Comparison of ENCODE assay signal across 22 cellular contexts in genomic region chr4:124035364-124036036, GRCh38.
"Had no signal": no experiment of that assay in that cellular context is flagged by ENCODE, and none has a peak within 500 bp of the region (broad histone marks: within the 10 kb centered on the region; RNA-seq: fewer than 3 reads in every experiment).

No MANE protein-coding gene starts in this region.

- FAIRE-seq: islet of Langerhans had no signal

- H3K4me1 Mint-ChIP-seq: activated CD4-positive, alpha-beta memory T cell treated with anti-CD3 and anti-CD28 coated beads, Interleukin-2, amount 10 ng/mL, durations not matched to agents 7 days and 5 days; WTC11 had no signal

- H3K27me3 ChIP-seq: body of pancreas, colonic mucosa, foreskin keratinocyte, neutrophil had no signal

- H3K4me1 ChIP-seq: body of pancreas, colonic mucosa, foreskin keratinocyte had no signal

- H3K36me3 ChIP-seq: colonic mucosa, neutrophil had no signal

- H3K27ac ChIP-seq: body of pancreas, colonic mucosa, foreskin keratinocyte, neutrophil had no signal

- H3K9me3 ChIP-seq: body of pancreas, colonic mucosa, neutrophil had no signal

- H3K27ac Mint-ChIP-seq: activated CD4-positive, alpha-beta memory T cell treated with anti-CD3 and anti-CD28 coated beads, Interleukin-2, amount 10 ng/mL, durations not matched to agents 7 days and 5 days; activated naive CD4-positive, alpha-beta T cell treated with anti-CD3 and anti-CD28 coated beads, Interleukin-2, amount 50 U/mL, for 72 hours; naive thymus-derived CD8-positive, alpha-beta T cell; progenitor cell of endocrine pancreas; type B pancreatic cell; WTC11 had no signal

- H3K4me3 ChIP-seq: body of pancreas, colonic mucosa had no signal

- H3K9me3 Mint-ChIP-seq: type B pancreatic cell had no signal

- H3K36me3 Mint-ChIP-seq: activated naive CD4-positive, alpha-beta T cell treated with anti-CD3 and anti-CD28 coated beads, Interleukin-2, amount 50 U/mL, for 72 hours; naive thymus-derived CD8-positive, alpha-beta T cell; type B pancreatic cell; WTC11 had no signal

- H3K4me3 Mint-ChIP-seq: activated CD4-positive, alpha-beta memory T cell treated with anti-CD3 and anti-CD28 coated beads, Interleukin-2, amount 10 ng/mL, durations not matched to agents 7 days and 5 days; activated T-cell treated with anti-CD3 and anti-CD28 coated beads, Interleukin-2, amount 50 U/mL, for 4 hours; naive thymus-derived CD8-positive, alpha-beta T cell; type B pancreatic cell; WTC11 had no signal

- H3K27me3 Mint-ChIP-seq: activated CD4-positive, alpha-beta memory T cell treated with anti-CD3 and anti-CD28 coated beads, Interleukin-2, amount 10 ng/mL, durations not matched to agents 7 days and 5 days; naive thymus-derived CD8-positive, alpha-beta T cell; progenitor cell of endocrine pancreas; type B pancreatic cell had no signal

- DNase-seq: activated CD4-positive, alpha-beta memory T cell treated with anti-CD3 and anti-CD28 coated beads, Interleukin-2, amount 10 ng/mL, durations not matched to agents 7 days and 5 days; activated CD4-positive, alpha-beta T cell treated with anti-CD3 and anti-CD28 coated beads for 4 hours; activated effector memory CD4-positive, alpha-beta T cell treated with Interleukin-2 at 50 U/mL for 16 hours; activated T-cell treated with anti-CD3 and anti-CD28 coated beads, Interleukin-2, amount 50 U/mL, for 4 hours; amygdala; body of pancreas; central memory CD4-positive, alpha-beta T cell; colonic mucosa; foreskin keratinocyte; mesenchymal stem cell; naive thymus-derived CD8-positive, alpha-beta T cell; stimulated activated CD4-positive, alpha-beta T cell treated with anti-CD3 and anti-CD28 coated beads, Interleukin-2, amount 100 ng/mL, for 48 hours; stimulated activated naive CD4-positive, alpha-beta T cell; substantia nigra; T-helper 2 cell had no signal

- ATAC-seq: activated naive CD4-positive, alpha-beta T cell treated with anti-CD3 and anti-CD28 coated beads, Interleukin-2, amount 50 U/mL, for 72 hours; activated T-cell treated with anti-CD3 and anti-CD28 coated beads, Interleukin-2, amount 50 U/mL, for 4 hours; body of pancreas; foreskin keratinocyte; left lobe of liver; naive thymus-derived CD8-positive, alpha-beta T cell; WTC11 had no signal
